29 cellular contexts compared by ENCODE assay signal in the genomic region with DNA sequence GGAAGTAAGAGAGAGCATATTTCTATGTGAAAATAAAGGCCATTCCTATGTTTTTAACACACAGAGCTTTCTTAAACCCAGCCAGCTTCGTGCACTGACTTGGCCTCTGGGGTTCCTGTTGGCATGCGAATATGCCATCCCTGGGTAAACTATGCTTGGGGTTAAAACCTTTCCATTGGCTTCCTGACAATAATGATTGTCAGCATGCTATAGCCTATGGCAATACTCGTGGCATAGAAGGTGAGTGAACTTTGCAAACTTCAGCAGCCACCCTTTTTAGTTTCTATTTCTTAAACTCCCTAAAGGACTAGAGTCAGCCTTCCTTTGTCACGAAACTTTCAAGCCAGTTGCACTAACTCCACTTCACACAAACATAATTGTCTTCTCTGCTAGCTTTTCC.
"Had no signal": no experiment of that assay in that cellular context is flagged by ENCODE, and none has a peak within 500 bp of the region (broad histone marks: within the 10 kb centered on the region; RNA-seq: fewer than 3 reads in every experiment).

No MANE protein-coding gene starts in this region.

- H3K9me3 Mint-ChIP-seq: activated naive CD4-positive, alpha-beta T cell treated with anti-CD3 and anti-CD28 coated beads for 36 hours; activated naive CD8-positive, alpha-beta T cell treated with anti-CD3 and anti-CD28 coated beads for 36 hours; activated T-helper 1 cell treated with anti-CD3 and anti-CD28 coated beads, Interleukin-12 subunit alpha, Interleukin-12 subunit beta, Interleukin-2, Interleukin-4 antibody, amounts not matched to agents 30 ng/mL and 10 ng/mL and 1 ng/mL, durations not matched to agents 14 hours and 24 hours and 36 hours; dendritic cell treated with granulocyte-macrophage colony-stimulating factor and Interleukin-4, amounts not matched to agents 40 ng/mL and 50 ng/mL, for 4 days had no signal

- H3K36me3 ChIP-seq: ascending aorta, esophagus muscularis mucosa, left ventricle myocardium inferior, neutrophil, right atrium auricular region, spleen, suprapubic skin, tibial artery, upper lobe of right lung had no signal

- DNase-seq: activated CD4-positive, alpha-beta T cell treated with anti-CD3 and anti-CD28 coated beads for 48 hours; activated CD4-positive, alpha-beta T cell treated with anti-CD3 and anti-CD28 coated beads, Interleukin-2, amount 50 U/mL, for 48 hours; activated CD8-positive, alpha-beta memory T cell treated with anti-CD3 and anti-CD28 coated beads for 24 hours; activated effector memory CD4-positive, alpha-beta T cell treated with anti-CD3 and anti-CD28 coated beads, Interleukin-2, amount 50 U/mL, for 16 hours; activated naive CD4-positive, alpha-beta T cell treated with anti-CD3 and anti-CD28 coated beads for 36 hours; activated naive CD8-positive, alpha-beta T cell treated with anti-CD3 and anti-CD28 coated beads for 36 hours; endodermal cell; left ventricle myocardium inferior; mucosa of descending colon; psoas muscle; spleen; stimulated activated naive CD4-positive, alpha-beta T cell; tibial artery; upper lobe of right lung had no signal

- H3K79me2 ChIP-seq: parathyroid adenoma had no signal

- H3K9ac ChIP-seq: parathyroid adenoma had no signal

- H2AFZ ChIP-seq: parathyroid adenoma had no signal

- H3K4me1 ChIP-seq: ascending aorta, esophagus muscularis mucosa, parathyroid adenoma, psoas muscle, right atrium auricular region, suprapubic skin, upper lobe of right lung had no signal

- H3K4me3 Mint-ChIP-seq: activated naive CD4-positive, alpha-beta T cell treated with anti-CD3 and anti-CD28 coated beads for 36 hours; activated naive CD8-positive, alpha-beta T cell treated with anti-CD3 and anti-CD28 coated beads for 36 hours; activated T-helper 1 cell treated with anti-CD3 and anti-CD28 coated beads, Interleukin-12 subunit alpha, Interleukin-12 subunit beta, Interleukin-2, Interleukin-4 antibody, amounts not matched to agents 30 ng/mL and 10 ng/mL and 1 ng/mL, durations not matched to agents 14 hours and 24 hours and 36 hours; brain; dendritic cell treated with granulocyte-macrophage colony-stimulating factor and Interleukin-4, amounts not matched to agents 40 ng/mL and 50 ng/mL, for 4 days; endodermal cell; nephron had no signal

- H3K4me1 Mint-ChIP-seq: activated naive CD8-positive, alpha-beta T cell treated with anti-CD3 and anti-CD28 coated beads for 36 hours; brain; nephron had no signal

- ATAC-seq: activated CD4-positive, CD25-positive, alpha-beta regulatory T cell treated with anti-CD3 and anti-CD28 coated beads, Interleukin-2, amount 50 U/mL, for 24 hours; mucosa of descending colon; psoas muscle; upper lobe of right lung had no signal

- H3K9me3 ChIP-seq: ascending aorta, esophagus muscularis mucosa, left ventricle myocardium inferior, mucosa of descending colon, neutrophil, psoas muscle, right atrium auricular region, spleen, suprapubic skin, tibial artery, upper lobe of right lung had no signal

- H3K27me3 Mint-ChIP-seq: dendritic cell treated with granulocyte-macrophage colony-stimulating factor and Interleukin-4, amounts not matched to agents 40 ng/mL and 50 ng/mL, for 4 days had no signal

- H3K27ac Mint-ChIP-seq: activated naive CD4-positive, alpha-beta T cell treated with anti-CD3 and anti-CD28 coated beads for 36 hours; activated naive CD8-positive, alpha-beta T cell treated with anti-CD3 and anti-CD28 coated beads for 36 hours; activated T-helper 1 cell treated with anti-CD3 and anti-CD28 coated beads, Interleukin-12 subunit alpha, Interleukin-12 subunit beta, Interleukin-2, Interleukin-4 antibody, amounts not matched to agents 30 ng/mL and 10 ng/mL and 1 ng/mL, durations not matched to agents 14 hours and 24 hours and 36 hours; brain; dendritic cell treated with granulocyte-macrophage colony-stimulating factor and Interleukin-4, amounts not matched to agents 40 ng/mL and 50 ng/mL, for 4 days; endodermal cell; nephron had no signal

- H3K4me3 ChIP-seq: ascending aorta, esophagus muscularis mucosa, left ventricle myocardium inferior, lung, mucosa of descending colon, psoas muscle, right atrium auricular region, spleen, suprapubic skin, tibial artery, upper lobe of right lung had no signal

- H3K27ac ChIP-seq: ascending aorta, esophagus muscularis mucosa, left ventricle myocardium inferior, neutrophil, parathyroid adenoma, psoas muscle, right atrium auricular region, suprapubic skin, upper lobe of right lung, VCaP had no signal

- FAIRE-seq: frontal cortex, TTC549 had no signal

- H3K36me3 Mint-ChIP-seq: activated naive CD8-positive, alpha-beta T cell treated with anti-CD3 and anti-CD28 coated beads for 36 hours; brain had no signal

- H3K27me3 ChIP-seq: ascending aorta, esophagus muscularis mucosa, right atrium auricular region, spleen, suprapubic skin, tibial artery, upper lobe of right lung had no signal
